ENCODE assay signal across 18 cellular contexts in genomic region chr9:90505695-90506094, GRCh38.
DNase-seq lines count a peak whose midpoint lies in the region; ATAC-seq, FAIRE-seq and TF ChIP-seq lines count a peak whose summit lies in the region.
"Had no signal": no experiment of that assay in that cellular context is flagged by ENCODE, and none has a peak within 500 bp of the region (broad histone marks: within the 10 kb centered on the region; RNA-seq: fewer than 3 reads in every experiment).

No MANE protein-coding gene starts in this region.

- TF ChIP-seq EP300 in GM12878 (IDR thresholded peaks at IDR 0.05; ENCODE audit: borderline replicate concordance in 1 of 2, control insufficient read depth in 1 of 2, low read depth in 2 of 2, low read length in 2 of 2), result no peak

- H3K36me3 Mint-ChIP-seq in GM23338 (ENCODE audit: low read depth), result peaks cover 6% of the 10 kb centered on the region; the same call in 2 of the 3 replicates
- H3K36me3 Mint-ChIP-seq: CD14-positive monocyte; CD4-positive, alpha-beta memory T cell had no signal

- RAD21 ChIA-PET in GM12878 (lab: Charles Lee; ENCODE audit: unreplicated experiment), result no interaction called here

- H3K9ac ChIP-seq in GM12878 (ENCODE audit: control insufficient read depth, insufficient read depth, low read length), result no peak overlapping the region
- H3K9ac ChIP-seq: BLaER1, KMS-11 had no signal

- in situ Hi-C loops in GM12878 (cut with MboI), result no loop called here

- peak overlapping the region; percentile 61; the same call in 1 of the 2 replicates for H2AFZ ChIP-seq in GM23338
- no peak overlapping the region for H2AFZ ChIP-seq in GM12878 (ENCODE audit: control insufficient read depth, low read depth, low read length)

- no peak for TF ChIP-seq RAD21 in GM12878 (IDR thresholded peaks at IDR 0.05; ENCODE audit: insufficient read depth, low read depth, low read length)

- ATAC-seq in GM18867 (IDR thresholded peaks at IDR 0.05; ENCODE audit: unreplicated experiment), result peak; percentile 52
- ATAC-seq in GM23338, result no peak
- ATAC-seq in GM12878, result no peak
- no peak for ATAC-seq in omental fat pad (ENCODE audit: low FRiP score)

- no peak overlapping the region for H3K27ac Mint-ChIP-seq in GM23338
- H3K27ac Mint-ChIP-seq: CD14-positive monocyte; CD4-positive, alpha-beta memory T cell had no signal

- intact Hi-C loops in GM12878 (cut with micrococcal nuclease; ENCODE audit: unreplicated experiment), result no loop called here

- no peak overlapping the region for H3K27ac ChIP-seq in GM23338 (ENCODE audit: low read depth)
- H3K27ac ChIP-seq in GM12878 (ENCODE audit: control insufficient read depth, insufficient read depth), result no peak overlapping the region
- H3K27ac ChIP-seq: BLaER1, HL-60, KMS-11 had no signal

- no peaks in the 10 kb centered on the region; the same call in 2 of the 3 replicates for H3K9me3 Mint-ChIP-seq in GM23338
- H3K9me3 Mint-ChIP-seq: CD4-positive, alpha-beta memory T cell had no signal

- no peak for FAIRE-seq in GM12878 (lab: Jason Lieb, UNC)
- FAIRE-seq: GM12891 had no signal

- peaks cover 5% of the 10 kb centered on the region; the same call in 2 of the 3 replicates for H3K9me3 ChIP-seq in GM12878 (replicated peaks; ENCODE audit: control insufficient read depth, insufficient read depth, low read length)
- H3K9me3 ChIP-seq: HAP-1 had no signal

- H3K4me2 ChIP-seq in GM23338 (no peak overlapping the region), GM12878 (ENCODE audit: control insufficient read depth, insufficient read depth) (no peak overlapping the region)
- H3K4me2 ChIP-seq: BLaER1, KMS-11 had no signal

- POLR2A ChIA-PET in GM12878 (lab: Charles Lee), result no interaction called here

- no peaks in the 10 kb centered on the region for H4K20me1 ChIP-seq in GM23338 (replicated peaks; ENCODE audit: insufficient read depth)
- H4K20me1 ChIP-seq in GM12878 (ENCODE audit: control insufficient read depth, insufficient read depth), result no peaks in the 10 kb centered on the region
- H4K20me1 ChIP-seq: BLaER1 had no signal

- WGBS in GM12878 (ENCODE audit: insufficient coverage, insufficient replicate concordance, low lambda C conversion rate, missing lambda C conversion rate), result 42% methylated on average over 1 of the region's 1 CpG

- H3K4me3 ChIP-seq in GM06990 (replicated peaks; ENCODE audit: low read depth, low read length) (no peak overlapping the region), GM23338 (no peak overlapping the region), GM12878 (no peak overlapping the region)
- H3K4me3 ChIP-seq: BLaER1, HAP-1 had no signal

- H3K79me2 ChIP-seq in GM23338 (replicated peaks; ENCODE audit: insufficient read depth), result no peaks in the 10 kb centered on the region
- H3K79me2 ChIP-seq in GM12878 (ENCODE audit: control insufficient read depth, insufficient read depth, low read length), result no peaks in the 10 kb centered on the region

- H3K4me3 Mint-ChIP-seq in GM23338, result no peak overlapping the region
- H3K4me3 Mint-ChIP-seq: CD14-positive monocyte; CD4-positive, alpha-beta memory T cell had no signal

- H3K27me3 Mint-ChIP-seq in GM23338 (ENCODE audit: insufficient read depth, low read depth, poor library complexity), result peaks cover 1% of the 10 kb centered on the region

- DNase-seq in GM06990 (ENCODE audit: extremely low read depth, insufficient read length) (peak; percentile 9), GM23338 (ENCODE audit: low spot score) (no peak), GM12878 (ENCODE audit: low read depth, low spot score) (no peak), omental fat pad (ENCODE audit: low spot score) (no peak)
- DNase-seq in activated T-cell treated with anti-CD3 and anti-CD28 coated beads, Interleukin-2, amount 50 U/mL, for 48 hours, result no peak
- DNase-seq in NK-92 treated with Interleukin-12 subunit alpha and Interleukin-12 subunit beta, amount 100 ng/mL, for 24 hours (lab: John Stamatoyannopoulos, UW), result no peak
- DNase-seq: 8988T; CD4-positive, alpha-beta memory T cell; DMS153; DMS79 treated with DMSO at 0.1 percent for 48 hours; GF-D8 had no signal

- H3K9me2 ChIP-seq in GM23338 (ENCODE audit: insufficient read depth), result peaks cover 12% of the 10 kb centered on the region

- H3K27me3 ChIP-seq in GM06990 (replicated peaks; ENCODE audit: control insufficient read depth, insufficient read depth, low read length) (no peaks in the 10 kb centered on the region), GM23338 (ENCODE audit: insufficient read depth) (no peaks in the 10 kb centered on the region), GM12878 (replicated peaks in 1 of 2; ENCODE audit: control insufficient read depth in 2 of 2, insufficient read depth in 2 of 2, low read length in 1 of 2) (no peaks in the 10 kb centered on the region)
- H3K27me3 ChIP-seq: BLaER1 had no signal

- BruUV-seq in GM12878 (replicated peaks; lab: Mats Ljungman, UMichigan), result no TSS peak

- H3K4me1 Mint-ChIP-seq in GM23338, result peaks cover 15% of the 10 kb centered on the region

- H3K36me3 ChIP-seq in GM06990 (ENCODE audit: control insufficient read depth, insufficient read depth, low read length), result no peaks in the 10 kb centered on the region
- H3K36me3 ChIP-seq in GM23338 (ENCODE audit: insufficient read depth), result no peaks in the 10 kb centered on the region
- no peaks in the 10 kb centered on the region for H3K36me3 ChIP-seq in GM12878 (ENCODE audit: control insufficient read depth in 2 of 2, insufficient read depth in 2 of 2, low read length in 1 of 2)
- H3K36me3 ChIP-seq: BLaER1, HAP-1 had no signal

- TF ChIP-seq CTCF in GM06990 (IDR thresholded peaks at IDR 0.05; ENCODE audit: insufficient read depth, low read length, poor library complexity, severe bottlenecking) (no peak), GM23338 (conservative IDR thresholded peaks at IDR 0.05; ENCODE audit: low read depth in 2 of 2) (no peak), GM12878 (IDR thresholded peaks at IDR 0.05 in 2 of 3, conservative IDR thresholded peaks at IDR 0.05 in 1 of 3; ENCODE audit: control insufficient read depth in 2 of 3, extremely low read depth in 1 of 3, insufficient read depth in 1 of 3, low read depth in 3 of 3, low read length in 3 of 3) (no peak), omental fat pad (IDR thresholded peaks at IDR 0.05) (no peak)

- H3K4me1 ChIP-seq in GM23338 (ENCODE audit: insufficient read depth) (peaks cover 23% of the 10 kb centered on the region), GM12878 (ENCODE audit: control insufficient read depth, insufficient read depth, low read length) (no peaks in the 10 kb centered on the region)
- H3K4me1 ChIP-seq: BLaER1, HAP-1 had no signal

- no peaks in the 10 kb centered on the region for H3F3A ChIP-seq in GM23338 (replicated peaks; ENCODE audit: low read depth)

- SMC1A ChIA-PET in GM12878 (lab: Charles Lee; ENCODE audit: uncharacterized antibody, unreplicated experiment), result interaction anchor here (0.9 kb wide), 1 partner anchor 11 kb away, joined by 3 read pairs; no protein-coding TSS in a partner anchor

- CTCF ChIA-PET in GM12878 (lab: Yijun Ruan, JAX), result no interaction called here

- no peak for TF ChIP-seq POLR2A in GM12878 (IDR thresholded peaks at IDR 0.05; ENCODE audit: low read depth, low read length)

TF ChIP-seq in GM23338, 12 proteins besides CTCF, POLR2A, EP300 and RAD21 (continues in another document):
- TF ChIP-seq EZH2phosphoT487 (IDR thresholded peaks at IDR 0.05; ENCODE audit: unreplicated experiment) (no peak), POLR2AphosphoS5 (IDR thresholded peaks at IDR 0.05; ENCODE audit: low read depth) (no peak), ETS1 (IDR thresholded peaks at IDR 0.05) (no peak)

TF ChIP-seq in GM12878, 131 proteins besides CTCF, POLR2A, EP300 and RAD21 (continues in another document):
- TF ChIP-seq SRF (IDR thresholded peaks at IDR 0.05; ENCODE audit: low read depth in 2 of 2, low read length in 2 of 2), result no peak
- TF ChIP-seq SMAD5 (IDR thresholded peaks at IDR 0.05; ENCODE audit: low read depth), result no peak
- TF ChIP-seq ZBTB11 (CRISPR knock-in tag; IDR thresholded peaks at IDR 0.05), result no peak
- no peak for TF ChIP-seq TCF12 (IDR thresholded peaks at IDR 0.05; ENCODE audit: low read depth, low read length)
- peak; percentile 37; the same call in 1 of the 2 replicates for TF ChIP-seq RUNX3 (IDR thresholded peaks at IDR 0.05; ENCODE audit: low read length)
- TF ChIP-seq ELK1 (IDR thresholded peaks at IDR 0.05; ENCODE audit: low read depth, low read length), result no peak
